Comparison of ENCODE assay signal across 8 cellular contexts in genomic region chr9:35538361-35539234, GRCh38. TPM values are rescaled to one million over a fixed set of nuclear protein-coding genes. Genes with fewer than 3 reads are reported as not detected.
DNase-seq lines count a peak whose midpoint lies in the region; ATAC-seq and TF ChIP-seq lines count a peak whose summit lies in the region.

No MANE protein-coding gene starts in this region.

- no peaks in the 10 kb centered on the region for H3K79me1 ChIP-seq in H9 (ENCODE audit: insufficient read depth, low read depth, low read length, poor library complexity, severe bottlenecking)

- no peak overlapping the region; the same call in 1 of the 2 replicates for H3K4ac ChIP-seq in H9 (ENCODE audit: low read depth, low read length)

- CTCF ChIA-PET in CD8-positive, alpha-beta T cell (lab: Charles Lee) = no interaction called here
- CTCF ChIA-PET in activated CD8-positive, alpha-beta T cell treated with anti-CD3 and anti-CD28 coated beads, Interleukin-2, amount 10 ng/mL, durations not matched to agents 7 days and 5 days (lab: Charles Lee) = interaction anchor here (0.6 to 3.6 kb wide), 2 partner anchors 16 to 1770 kb away, joined by 3 to 17 read pairs; no protein-coding TSS in a partner anchor

- WGBS in H9 (ENCODE audit: extremely low coverage, insufficient read length, low lambda C conversion rate) = no CpG with 5 or more reads among the region's 18 CpGs

- H2BK120ac ChIP-seq in H9 (ENCODE audit: low read depth, low read length, poor library complexity, severe bottlenecking) = peak overlapping the region; percentile 24

- no peak overlapping the region for H2BK15ac ChIP-seq in H9 (ENCODE audit: low read depth, low read length)

- no peak overlapping the region for H2AFZ ChIP-seq in H9 (ENCODE audit: low read length)

- ATAC-seq in GM19328 (IDR thresholded peaks at IDR 0.05; ENCODE audit: unreplicated experiment) = no peak
- no peak for ATAC-seq in CD8-positive, alpha-beta T cell
- ATAC-seq in activated CD8-positive, alpha-beta T cell treated with anti-CD3 and anti-CD28 coated beads, Interleukin-2, amount 10 ng/mL, durations not matched to agents 7 days and 5 days = no peak

- H2BK12ac ChIP-seq in H9 (ENCODE audit: insufficient read length, low read depth, low read length) = no peak overlapping the region

- peaks cover 4% of the 10 kb centered on the region; the same call in 1 of the 2 replicates for H3K4me1 ChIP-seq in H9 (ENCODE audit: insufficient read depth, low read length)
- no peaks in the 10 kb centered on the region for H3K4me1 ChIP-seq in CD8-positive, alpha-beta T cell (ENCODE audit: insufficient read depth, low read length)

- no peaks in the 10 kb centered on the region for H3K9me3 ChIP-seq in H9 (ENCODE audit: control insufficient read depth, low read depth, low read length)
- no peaks in the 10 kb centered on the region for H3K9me3 ChIP-seq in CD8-positive, alpha-beta T cell (ENCODE audit: low read length)

- H3K36me3 Mint-ChIP-seq in H9 (ENCODE audit: insufficient read depth in 1 of 3, low read depth in 3 of 3) = no peaks in the 10 kb centered on the region; a peak in 1 of 7 replicates
- H3K36me3 Mint-ChIP-seq in CD8-positive, alpha-beta T cell = no peaks in the 10 kb centered on the region
- no peaks in the 10 kb centered on the region for H3K36me3 Mint-ChIP-seq in activated CD8-positive, alpha-beta T cell treated with anti-CD3 and anti-CD28 coated beads, Interleukin-2, amount 10 ng/mL, durations not matched to agents 7 days and 5 days (ENCODE audit: low read depth)

- H3K27ac Mint-ChIP-seq in H9 = peak overlapping the region; percentile 56 to 87 (median 69); a peak in 6 of 7 replicates
- H3K27ac Mint-ChIP-seq in CD8-positive, alpha-beta T cell = no peak overlapping the region
- no peak overlapping the region for H3K27ac Mint-ChIP-seq in activated CD8-positive, alpha-beta T cell treated with anti-CD3 and anti-CD28 coated beads, Interleukin-2, amount 10 ng/mL, durations not matched to agents 7 days and 5 days

- no peak overlapping the region for H3T11ph ChIP-seq in H9 (ENCODE audit: low read length)

- no peak overlapping the region for H3K27ac ChIP-seq in H9 (ENCODE audit: insufficient read length, low read depth, low read length)
- H3K27ac ChIP-seq in CD8-positive, alpha-beta T cell (ENCODE audit: low read depth, low read length) = no peak overlapping the region

- H2BK20ac ChIP-seq in H9 (ENCODE audit: low read depth, low read length, poor library complexity, severe bottlenecking) = no peak overlapping the region

- H4K91ac ChIP-seq in H9 (ENCODE audit: insufficient read length, low read depth, low read length) = peak overlapping the region; percentile 22

- no peaks in the 10 kb centered on the region for H3K27me3 ChIP-seq in H9 (ENCODE audit: insufficient read depth, low read length)
- H3K27me3 ChIP-seq in CD8-positive, alpha-beta T cell (ENCODE audit: insufficient read depth, low read length) = no peaks in the 10 kb centered on the region

- H3K56ac ChIP-seq in H9 (ENCODE audit: insufficient read length, low read depth, low read length) = no peak overlapping the region

- DNase-seq in H9 = peak; percentile 75
- DNase-seq in cardiac fibroblast (ENCODE audit: low read depth in 2 of 2) = peak; percentile 87 to 88
- peak; percentile 81 for DNase-seq in iPS-NIHi7 (ENCODE audit: extremely low spot score)
- DNase-seq in skeletal muscle cell (ENCODE audit: low read depth) = no peak
- no peak for DNase-seq in NCI-H774 (lab: John Stamatoyannopoulos, UW)
- DNase-seq in CD8-positive, alpha-beta T cell = no peak
- no peak for DNase-seq in activated CD8-positive, alpha-beta T cell treated with anti-CD3 and anti-CD28 coated beads, Interleukin-2, amount 10 ng/mL, durations not matched to agents 7 days and 5 days

- no peak overlapping the region for H3K23ac ChIP-seq in H9 (ENCODE audit: insufficient read length, low read depth, low read length)

- no peak overlapping the region for H4K5ac ChIP-seq in H9 (ENCODE audit: insufficient read length, low read depth, low read length)

- no peaks in the 10 kb centered on the region for H3K79me2 ChIP-seq in H9 (ENCODE audit: insufficient read depth, low read length)

- H3K4me2 ChIP-seq in H9 (ENCODE audit: insufficient read depth, insufficient read length, low read length) = peak overlapping the region; percentile 76

- intact Hi-C loops in CD8-positive, alpha-beta T cell (cut with DNase I, micrococcal nuclease) = no loop called here

- POLR2A ChIA-PET in CD8-positive, alpha-beta T cell (lab: Charles Lee) = interaction anchor here (0.6 kb wide), 1 partner anchor 16 kb away, joined by 3 read pairs; no protein-coding TSS in a partner anchor
- POLR2A ChIA-PET in activated CD8-positive, alpha-beta T cell treated with anti-CD3 and anti-CD28 coated beads, Interleukin-2, amount 10 ng/mL, durations not matched to agents 7 days and 5 days (lab: Charles Lee) = no interaction called here

- no peaks in the 10 kb centered on the region for H4K20me1 ChIP-seq in H9 (ENCODE audit: control insufficient read depth, insufficient read depth, insufficient read length)

- H3K4me3 ChIP-seq in cardiac fibroblast (replicated peaks in 1 of 2; ENCODE audit: low read depth in 2 of 2, low read length in 2 of 2) = peak overlapping the region; percentile 39 to 53
- peak overlapping the region; percentile 54 for H3K4me3 ChIP-seq in skeletal muscle cell (ENCODE audit: low read depth, low read length)
- H3K4me3 ChIP-seq in CD8-positive, alpha-beta T cell (ENCODE audit: low read depth, low read length) = no peak overlapping the region

- peak overlapping the region; percentile 94 for H3K18ac ChIP-seq in H9 (ENCODE audit: insufficient read length, low read depth, low read length)

- TF ChIP-seq CTCF in H9 (conservative IDR thresholded peaks at IDR 0.05) (no peak), cardiac fibroblast (IDR thresholded peaks at IDR 0.05; ENCODE audit: low read depth, low read length) (no peak)
- no peak for TF ChIP-seq CTCF in CD8-positive, alpha-beta T cell (IDR thresholded peaks at IDR 0.05)

- peak overlapping the region; percentile 65 to 78 for H3K4me3 Mint-ChIP-seq in H9
- no peak overlapping the region for H3K4me3 Mint-ChIP-seq in CD8-positive, alpha-beta T cell
- no peak overlapping the region for H3K4me3 Mint-ChIP-seq in activated CD8-positive, alpha-beta T cell treated with anti-CD3 and anti-CD28 coated beads, Interleukin-2, amount 10 ng/mL, durations not matched to agents 7 days and 5 days

- no peaks in the 10 kb centered on the region for H3K9me3 Mint-ChIP-seq in H9
- H3K9me3 Mint-ChIP-seq in CD8-positive, alpha-beta T cell = no peaks in the 10 kb centered on the region
- H3K9me3 Mint-ChIP-seq in activated CD8-positive, alpha-beta T cell treated with anti-CD3 and anti-CD28 coated beads, Interleukin-2, amount 10 ng/mL, durations not matched to agents 7 days and 5 days (ENCODE audit: insufficient read depth) = no peaks in the 10 kb centered on the region

- no peak overlapping the region for H2BK5ac ChIP-seq in H9 (ENCODE audit: insufficient read length, low read length)

- H3K27me3 Mint-ChIP-seq in H9 (ENCODE audit: low read depth) = no peaks in the 10 kb centered on the region
- peaks cover 19% of the 10 kb centered on the region for H3K27me3 Mint-ChIP-seq in CD8-positive, alpha-beta T cell (ENCODE audit: low read depth)
- H3K27me3 Mint-ChIP-seq in activated CD8-positive, alpha-beta T cell treated with anti-CD3 and anti-CD28 coated beads, Interleukin-2, amount 10 ng/mL, durations not matched to agents 7 days and 5 days (ENCODE audit: low read depth) = peaks cover 12% of the 10 kb centered on the region

- H3K9ac ChIP-seq in H9 (ENCODE audit: extremely low read depth, insufficient read length, low read length) = peak overlapping the region; percentile 1

- H2AK5ac ChIP-seq in H9 (ENCODE audit: insufficient read length, low read length) = no peak overlapping the region

- peaks cover 5% of the 10 kb centered on the region for H3K23me2 ChIP-seq in H9 (ENCODE audit: insufficient read length, low read depth, low read length, poor library complexity, severe bottlenecking)

- no peak overlapping the region for H4K8ac ChIP-seq in H9 (replicated peaks; ENCODE audit: insufficient read length, low read depth, low read length)

- H3K4me1 Mint-ChIP-seq in H9 = peaks cover 26 to 30% of the 10 kb centered on the region in 2 experiments
- H3K4me1 Mint-ChIP-seq in CD8-positive, alpha-beta T cell (ENCODE audit: low read depth) = no peaks in the 10 kb centered on the region
- H3K4me1 Mint-ChIP-seq in activated CD8-positive, alpha-beta T cell treated with anti-CD3 and anti-CD28 coated beads, Interleukin-2, amount 10 ng/mL, durations not matched to agents 7 days and 5 days (ENCODE audit: low read depth) = no peaks in the 10 kb centered on the region

- no peaks in the 10 kb centered on the region for H3K36me3 ChIP-seq in CD8-positive, alpha-beta T cell (ENCODE audit: insufficient read depth, low read length)

- H3K14ac ChIP-seq in H9 (ENCODE audit: insufficient read depth, low read length) = peak overlapping the region; percentile 89; the same call in 1 of the 2 replicates

RNA-seq across cellular contexts. Expression of gene RUSC2, which starts 48.7 kb away (rescaled TPM):
- total RNA-seq in H9 (2021) = 5.8 and 6.3 TPM in 2 replicates
- total RNA-seq in CD8-positive, alpha-beta T cell = under 1 TPM; 0.22 to 0.36 TPM
- 1 to 10 TPM; 1.9 to 2.3 TPM for total RNA-seq in activated CD8-positive, alpha-beta T cell treated with anti-CD3 and anti-CD28 coated beads, Interleukin-2, amount 10 ng/mL, durations not matched to agents 7 days and 5 days

Comparison
In these comparisons a context has a peak if more than half of its experiments do, and no peak if none do; other contexts are left out.
1. DNase-seq: peak in H9 (single experiment), cardiac fibroblast (2 of 2) and iPS-NIHi7 (single experiment); none in skeletal muscle cell (single experiment), NCI-H774 (single experiment), CD8-positive, alpha-beta T cell (0 of 7) and activated CD8-positive, alpha-beta T cell treated with anti-CD3 and anti-CD28 coated beads, Interleukin-2, amount 10 ng/mL, durations not matched to agents 7 days and 5 days (single experiment).
2. H3K27ac Mint-ChIP-seq: peak in H9 (3 of 3); none in CD8-positive, alpha-beta T cell (single experiment) and activated CD8-positive, alpha-beta T cell treated with anti-CD3 and anti-CD28 coated beads, Interleukin-2, amount 10 ng/mL, durations not matched to agents 7 days and 5 days (single experiment).
3. H3K4me3 Mint-ChIP-seq: peak in H9 (2 of 2); none in CD8-positive, alpha-beta T cell (single experiment) and activated CD8-positive, alpha-beta T cell treated with anti-CD3 and anti-CD28 coated beads, Interleukin-2, amount 10 ng/mL, durations not matched to agents 7 days and 5 days (single experiment).